9 cellular contexts compared by ENCODE assay signal in genomic region chr15:49182128-49182527, GRCh38.
"Had no signal": no experiment of that assay in that cellular context is flagged by ENCODE, and none has a peak within 500 bp of the region (broad histone marks: within the 10 kb centered on the region; RNA-seq: fewer than 3 reads in every experiment).

No MANE protein-coding gene starts in this region.

- H3K27ac ChIP-seq: GM23248, HL-60 had no signal

- H3K4me3 Mint-ChIP-seq: IgD-negative memory B cell had no signal

- H3K9me3 ChIP-seq: HAP-1 had no signal

- H3K27ac Mint-ChIP-seq: IgD-negative memory B cell had no signal

- H3K27me3 Mint-ChIP-seq: IgD-negative memory B cell had no signal

- DNase-seq: GM23248, GOT3, H7, KG1 had no signal

- H3K36me3 ChIP-seq: HAP-1 had no signal

- H3K4me3 ChIP-seq: GM23248, HAP-1 had no signal

- ATAC-seq: HCT116, HepG2 had no signal
